Comparison of ENCODE assay signal across 8 cellular contexts in the genomic region with DNA sequence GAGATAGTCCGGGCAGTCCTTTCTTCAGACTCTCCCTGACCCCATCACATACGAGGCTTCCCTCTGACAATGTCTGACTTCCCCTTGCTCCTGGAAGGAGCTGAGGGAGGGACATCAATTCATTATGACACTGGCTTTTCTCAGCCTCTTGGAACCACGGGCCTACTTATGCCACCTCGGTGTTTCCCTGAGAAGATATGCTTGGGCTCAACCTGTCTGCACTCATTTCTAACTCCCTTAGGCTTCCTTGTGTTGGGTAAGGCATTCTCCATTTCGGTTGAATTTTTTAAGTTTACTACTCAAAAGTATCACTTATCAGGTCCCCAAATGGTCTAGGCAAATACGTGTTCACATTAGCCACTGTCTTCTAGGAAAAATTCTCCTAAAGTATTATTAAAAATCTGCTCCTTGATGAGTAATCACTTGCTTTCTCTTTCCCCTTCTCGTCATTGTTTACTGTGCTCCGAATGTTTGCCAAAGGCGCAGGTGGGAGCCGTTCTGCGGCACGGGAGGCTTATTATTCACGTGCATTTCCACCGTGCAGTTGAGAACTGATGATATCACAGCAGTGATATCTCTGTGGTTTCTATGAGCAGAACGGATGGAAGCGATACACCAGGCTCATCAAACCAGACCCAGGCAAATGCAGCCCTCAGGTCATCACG. TPM values are rescaled to one million over a fixed set of nuclear protein-coding genes. Genes with fewer than 3 reads are reported as not detected.
A peak's percentile ranks its signal among the peaks of the same experiment; 100 is the strongest.
DNase-seq lines count a peak whose midpoint lies in the region; ATAC-seq and TF ChIP-seq lines count a peak whose summit lies in the region.

No MANE protein-coding gene starts in this region.

- peaks cover 42% of the 10 kb centered on the region for H3K4me1 Mint-ChIP-seq in activated naive CD8-positive, alpha-beta T cell treated with anti-CD3 and anti-CD28 coated beads, Interleukin-2, amount 10 ng/mL, durations not matched to agents 7 days and 5 days

- DNase-seq in LNCaP clone FGC (ENCODE audit: low read depth) = peak; percentile 67
- DNase-seq in T-helper 2 cell = peak; percentile 26 to 98 (median 74)
- peak; percentile 49 for DNase-seq in activated naive CD8-positive, alpha-beta T cell treated with anti-CD3 and anti-CD28 coated beads, Interleukin-2, amount 10 ng/mL, durations not matched to agents 7 days and 5 days
- DNase-seq in stimulated activated CD4-positive, alpha-beta T cell treated with anti-CD3 and anti-CD28 coated beads, TNF-alpha, amount 100 ng/mL, for 4 hours (ENCODE audit: low read depth in 3 of 3) = peak; percentile 42 to 67 (median 57)
- no peak for DNase-seq in GM19240 (ENCODE audit: insufficient read length, low spot score)

- peaks cover 3% of the 10 kb centered on the region for H3K27me3 Mint-ChIP-seq in activated naive CD8-positive, alpha-beta T cell treated with anti-CD3 and anti-CD28 coated beads, Interleukin-2, amount 10 ng/mL, durations not matched to agents 7 days and 5 days

- H3K9me3 Mint-ChIP-seq in activated naive CD8-positive, alpha-beta T cell treated with anti-CD3 and anti-CD28 coated beads, Interleukin-2, amount 10 ng/mL, durations not matched to agents 7 days and 5 days = no peaks in the 10 kb centered on the region

- H3K4me3 ChIP-seq in LNCaP clone FGC (ENCODE audit: low read depth, low read length) = no peak overlapping the region

- POLR2A ChIA-PET in activated naive CD8-positive, alpha-beta T cell treated with anti-CD3 and anti-CD28 coated beads, Interleukin-2, amount 10 ng/mL, durations not matched to agents 7 days and 5 days (lab: Charles Lee) = interaction anchor here (0.6 to 4.2 kb wide), 11 partner anchors 9 to 172 kb away, joined by 3 to 39 read pairs (median 6); partner anchors contain the start of gene ARL4C

- peak overlapping the region; percentile 86 for H3K4me3 Mint-ChIP-seq in activated naive CD8-positive, alpha-beta T cell treated with anti-CD3 and anti-CD28 coated beads, Interleukin-2, amount 10 ng/mL, durations not matched to agents 7 days and 5 days

- TF ChIP-seq CTCF in LNCaP clone FGC (IDR thresholded peaks at IDR 0.05; ENCODE audit: control insufficient read depth, extremely low read depth, insufficient read depth) = no peak

- peak overlapping the region; percentile 90 for H3K27ac Mint-ChIP-seq in activated naive CD8-positive, alpha-beta T cell treated with anti-CD3 and anti-CD28 coated beads, Interleukin-2, amount 10 ng/mL, durations not matched to agents 7 days and 5 days

- H3K36me3 Mint-ChIP-seq in activated naive CD8-positive, alpha-beta T cell treated with anti-CD3 and anti-CD28 coated beads, Interleukin-2, amount 10 ng/mL, durations not matched to agents 7 days and 5 days = peaks cover 4% of the 10 kb centered on the region

- peak; percentile 74 for ATAC-seq in activated naive CD8-positive, alpha-beta T cell treated with anti-CD3 and anti-CD28 coated beads, Interleukin-2, amount 10 ng/mL, durations not matched to agents 7 days and 5 days (ENCODE audit: low read depth)
- ATAC-seq in HG03175 (IDR thresholded peaks at IDR 0.05; ENCODE audit: unreplicated experiment) (no peak), HG02870 (IDR thresholded peaks at IDR 0.05; ENCODE audit: unreplicated experiment) (no peak), HG02642 (IDR thresholded peaks at IDR 0.05; ENCODE audit: poor library complexity, unreplicated experiment) (no peak)

RNA-seq across cellular contexts. Expression of gene ARL4C, which starts 33.1 kb away (rescaled TPM):
- total RNA-seq in activated naive CD8-positive, alpha-beta T cell treated with anti-CD3 and anti-CD28 coated beads, Interleukin-2, amount 10 ng/mL, durations not matched to agents 7 days and 5 days = 100 to 1,000 TPM; 210 to 214 TPM
